ENCODE assay signal across 9 cellular contexts in genomic region chr2:70902067-70902442, GRCh38. TPM values are rescaled to one million over a fixed set of nuclear protein-coding genes. Genes with fewer than 3 reads are reported as not detected.
DNase-seq lines count a peak whose midpoint lies in the region; ATAC-seq and TF ChIP-seq lines count a peak whose summit lies in the region.
"Had no signal": no experiment of that assay in that cellular context is flagged by ENCODE, and none has a peak within 500 bp of the region (broad histone marks: within the 10 kb centered on the region; RNA-seq: fewer than 3 reads in every experiment).

No MANE protein-coding gene starts in this region.

- peak overlapping the region; percentile 86 for H3K4me3 ChIP-seq in retinal pigment epithelial cell (ENCODE audit: low read length)

- no peak for TF ChIP-seq CTCF in retinal pigment epithelial cell (conservative IDR thresholded peaks at IDR 0.05; ENCODE audit: low read depth, low read length)

- peak; percentile 6 for ATAC-seq in esophagus mucosa
- ATAC-seq in GM21367 (IDR thresholded peaks at IDR 0.05; ENCODE audit: unreplicated experiment), result no peak

- peak; percentile 22 for DNase-seq in NCI-H1105 treated with DMSO at 0.1 percent for 48 hours (lab: John Stamatoyannopoulos, UW)
- DNase-seq in NCI-H1105 (lab: John Stamatoyannopoulos, UW), result no peak
- peak; percentile 36 for DNase-seq in NCI-H1694 (lab: John Stamatoyannopoulos, UW)
- DNase-seq in retinal pigment epithelial cell (ENCODE audit: low read depth), result no peak
- DNase-seq in NCI-H446 treated with DMSO at 0.1 percent for 48 hours (lab: John Stamatoyannopoulos, UW), result no peak
- DNase-seq in activated CD4-positive, alpha-beta T cell treated with anti-CD3 and anti-CD28 coated beads, Interleukin-2, amount 50 U/mL, for 4 hours, result no peak

RNA-seq across cellular contexts. Expression of gene VAX2, which starts 1.7 kb away (rescaled TPM):
- total RNA-seq in esophagus mucosa, result 0.76 TPM
- total RNA-seq: T-helper 1 cell treated with Interleukin-12 subunit alpha and Interleukin-12 subunit beta and Interleukin-4 antibody, amounts not matched to agents 30 ng/mL and 1 ng/mL, for 36 hours had no signal

RNA-seq across cellular contexts. Expression of gene ATP6V1B1, which starts 33.6 kb away (rescaled TPM):
- total RNA-seq in esophagus mucosa, result 2.4 TPM
- total RNA-seq: T-helper 1 cell treated with Interleukin-12 subunit alpha and Interleukin-12 subunit beta and Interleukin-4 antibody, amounts not matched to agents 30 ng/mL and 1 ng/mL, for 36 hours had no signal

Comparison
In these comparisons a context has a peak if more than half of its experiments do, and no peak if none do; other contexts are left out.
1. DNase-seq: peak in NCI-H1105 treated with DMSO at 0.1 percent for 48 hours (single experiment) and NCI-H1694 (single experiment); none in NCI-H1105 (single experiment), retinal pigment epithelial cell (single experiment), NCI-H446 treated with DMSO at 0.1 percent for 48 hours (single experiment) and activated CD4-positive, alpha-beta T cell treated with anti-CD3 and anti-CD28 coated beads, Interleukin-2, amount 50 U/mL, for 4 hours (0 of 2).